14 cellular contexts compared by ENCODE assay signal in genomic region chr5:10338996-10339903, GRCh38. TPM values are rescaled to one million over a fixed set of nuclear protein-coding genes. Genes with fewer than 3 reads are reported as not detected.
A peak's percentile ranks its signal among the peaks of the same experiment; 100 is the strongest.
DNase-seq lines count a peak whose midpoint lies in the region; ATAC-seq, FAIRE-seq and TF ChIP-seq lines count a peak whose summit lies in the region.
"Had no signal": no experiment of that assay in that cellular context is flagged by ENCODE, and none has a peak within 500 bp of the region (broad histone marks: within the 10 kb centered on the region; RNA-seq: fewer than 3 reads in every experiment).

No MANE protein-coding gene starts in this region.

- H3K27me3 Mint-ChIP-seq in WTC11 (ENCODE audit: low read depth) = peaks cover 18% of the 10 kb centered on the region

- peaks cover 14% of the 10 kb centered on the region for H3K4me1 Mint-ChIP-seq in WTC11

- CTCF ChIA-PET in WTC11 (lab: Charles Lee) = interaction anchor here (0.6 to 2.0 kb wide), 2 partner anchors 14 to 55 kb away, joined by 3 to 4 read pairs; no protein-coding TSS in a partner anchor

- no peaks in the 10 kb centered on the region for H3K36me3 Mint-ChIP-seq in WTC11

- no peak overlapping the region for H3K4me3 Mint-ChIP-seq in WTC11

- POLR2A ChIA-PET in WTC11 (lab: Charles Lee) = interaction anchor here (1.5 kb wide), 1 partner anchor 14 kb away, joined by 8 read pairs; the partner anchor contains the start of gene MARCHF6

- H3K27ac Mint-ChIP-seq in WTC11 = no peak overlapping the region

- 0 out of 2 replicates have a peak, but pooled peaks cover 2% of the 10 kb centered on the region for H3K9me3 Mint-ChIP-seq in WTC11

- DNase-seq in COR-L47 (lab: John Stamatoyannopoulos, UW) = peak; percentile 99
- DNase-seq in NCI-H1436 treated with DMSO at 0.1 percent for 48 hours (lab: John Stamatoyannopoulos, UW) = peak; percentile 71
- DNase-seq in WTC11 (ENCODE audit: low spot score) = peak; percentile 34
- DNase-seq in iPS-NIHi7 (ENCODE audit: extremely low spot score) = peak; percentile 29
- DNase-seq in HTR-8/SVneo (ENCODE audit: insufficient read length, low spot score) = no peak
- DNase-seq: activated T-cell treated with anti-CD3 and anti-CD28 coated beads for 4 hours; adrenal gland; NCI-H510A; stimulated activated CD4-positive, alpha-beta T cell treated with anti-CD3 and anti-CD28 coated beads, Interleukin-1b, Interleukin-23, amount 100 ng/mL, for 48 hours had no signal

- no peak for FAIRE-seq in HTR-8/SVneo (lab: Jason Lieb, UNC)
- FAIRE-seq: TTC549 had no signal

- ATAC-seq in WTC11 = peak; percentile 87
- no peak for ATAC-seq in HG03175 (IDR thresholded peaks at IDR 0.05; ENCODE audit: unreplicated experiment)
- no peak for ATAC-seq in HG03354 (IDR thresholded peaks at IDR 0.05; ENCODE audit: poor library complexity, severe bottlenecking, unreplicated experiment)
- no peak for ATAC-seq in GM19351 (IDR thresholded peaks at IDR 0.05; ENCODE audit: unreplicated experiment)
- ATAC-seq: Right ventricle myocardium inferior had no signal

- no peak for TF ChIP-seq CTCF in WTC11 (IDR thresholded peaks at IDR 0.05)

TF ChIP-seq in WTC11, 78 proteins besides CTCF, POLR2A, EP300 and RAD21:
- no peak for TF ChIP-seq JUN (CRISPR knock-in tag; IDR thresholded peaks at IDR 0.05)

RNA-seq across cellular contexts. Expression of gene MARCHF6, which starts 14.2 kb away (rescaled TPM):
- total RNA-seq in WTC11 (2021) = 117 to 122 TPM (median 121 TPM) in 3 replicates

RNA-seq across cellular contexts. Expression of gene CMBL, which starts 31.5 kb away (rescaled TPM):
- 26.7 to 34.0 TPM (median 27.7 TPM) in 3 replicates for total RNA-seq in WTC11 (2021)
